In genomic region chr10:122019414-122019975, GRCh38 we compare ENCODE assay signal across 10 cellular contexts. TPM values are rescaled to one million over a fixed set of nuclear protein-coding genes. Genes with fewer than 3 reads are reported as not detected.
DNase-seq lines count a peak whose midpoint lies in the region; ATAC-seq and TF ChIP-seq lines count a peak whose summit lies in the region.
"Had no signal": no experiment of that assay in that cellular context is flagged by ENCODE, and none has a peak within 500 bp of the region (broad histone marks: within the 10 kb centered on the region; RNA-seq: fewer than 3 reads in every experiment).

No MANE protein-coding gene starts in this region.

- TF ChIP-seq CTCF in C4-2B (conservative IDR thresholded peaks at IDR 0.05), result no peak

- H3K27me3 ChIP-seq in mucosa of stomach (ENCODE audit: control insufficient read depth, insufficient read depth, low read length), result no peaks in the 10 kb centered on the region

- CTCF ChIA-PET in T-cell (lab: Charles Lee), result no interaction called here

- no peaks in the 10 kb centered on the region for H3K4me1 Mint-ChIP-seq in T-cell
- H3K4me1 Mint-ChIP-seq: B cell had no signal

- ATAC-seq in T-cell (replicated peaks in 1 of 4), result no peak

- H3K4me1 ChIP-seq in mucosa of stomach (ENCODE audit: control insufficient read depth, insufficient read depth, low read length), result peaks cover 33% of the 10 kb centered on the region

- H3K36me3 Mint-ChIP-seq in T-cell, result no peaks in the 10 kb centered on the region

- H3K9me3 ChIP-seq in mucosa of stomach (ENCODE audit: control insufficient read depth, low read length), result no peaks in the 10 kb centered on the region

- H3K36me3 ChIP-seq in mucosa of stomach (ENCODE audit: control insufficient read depth, insufficient read depth, low read length), result no peaks in the 10 kb centered on the region

- H3K4me3 Mint-ChIP-seq in T-cell, result no peak overlapping the region
- H3K4me3 Mint-ChIP-seq: B cell had no signal

- peaks cover 4 to 11% of the 10 kb centered on the region in 2 donors for H3K27me3 Mint-ChIP-seq in T-cell

- H3K27ac ChIP-seq in C4-2B (peak overlapping the region; percentile 63), epithelial cell of prostate (peak overlapping the region; percentile 85)

- H3K9me3 Mint-ChIP-seq in T-cell, result no peaks in the 10 kb centered on the region

- POLR2A ChIA-PET in T-cell (lab: Charles Lee), result no interaction called here

- H3K9ac ChIP-seq in mucosa of stomach (ENCODE audit: low read length), result peak overlapping the region; percentile 95

- DNase-seq in NCI-H2081 treated with DMSO at 0.1 percent for 48 hours (lab: John Stamatoyannopoulos, UW) (peak; percentile 0), epithelial cell of prostate (ENCODE audit: low read depth, low spot score) (peak; percentile 75), NCI-H226 (no peak), NCI-H524 treated with DMSO at 0.1 percent for 48 hours (lab: John Stamatoyannopoulos, UW) (no peak), T-cell (no peak)
- DNase-seq in activated naive CD4-positive, alpha-beta T cell treated with Interleukin-2 at 50 U/mL for 16 hours, result no peak
- DNase-seq: effector memory CD4-positive, alpha-beta T cell had no signal

- H3K4me3 ChIP-seq in mucosa of stomach (ENCODE audit: low read length), result peak overlapping the region; percentile 3

- H3K27ac Mint-ChIP-seq in T-cell, result no peak overlapping the region
- H3K27ac Mint-ChIP-seq: B cell had no signal

RNA-seq across cellular contexts. Expression of gene TACC2, which starts 30.5 kb away (rescaled TPM):
- total RNA-seq in T-cell, result under 1 TPM in 3 of 5 donors, not detected in 2; 0.46 to 0.70 (median 0.60) TPM
- total RNA-seq: B cell had no signal

RNA-seq across cellular contexts. Expression of gene NSMCE4A, which starts 44.5 kb away (rescaled TPM):
- total RNA-seq in T-cell, result 10 to 100 TPM; 41.6 to 79.7 (median 77.5) TPM

Comparison
In these comparisons a context has a peak if more than half of its experiments do, and no peak if none do; other contexts are left out.
1. DNase-seq: peak in NCI-H2081 treated with DMSO at 0.1 percent for 48 hours (single experiment) and epithelial cell of prostate (single experiment); none in activated naive CD4-positive, alpha-beta T cell treated with Interleukin-2 at 50 U/mL for 16 hours (single experiment), NCI-H226 (single experiment), NCI-H524 treated with DMSO at 0.1 percent for 48 hours (single experiment) and T-cell (0 of 34).